ENCODE assay signal across 1 cellular context in genomic region chr17:27332485-27333409, GRCh38.
TF ChIP-seq lines count a peak whose summit lies in the region.

No MANE protein-coding gene starts in this region.

TF ChIP-seq in HepG2, 621 proteins besides CTCF, POLR2A, EP300 and RAD21 (continued from another document and continues in another):
- no peak for TF ChIP-seq ZUFSP (CRISPR knock-in tag; IDR thresholded peaks at IDR 0.05; ENCODE audit: borderline replicate concordance)
- TF ChIP-seq ZNF598 (CRISPR knock-in tag; IDR thresholded peaks at IDR 0.05; ENCODE audit: borderline replicate concordance): peak; percentile 79; the same call in 1 of the 2 replicates
- peak; percentile 91 for TF ChIP-seq PATZ1 (CRISPR knock-in tag; IDR thresholded peaks at IDR 0.05)
- TF ChIP-seq RXRB (CRISPR knock-in tag; IDR thresholded peaks at IDR 0.05; ENCODE audit: borderline replicate concordance): peak; percentile 89
- no peak for TF ChIP-seq ZNF549 (CRISPR knock-in tag; IDR thresholded peaks at IDR 0.05)
- TF ChIP-seq KDM2A (CRISPR knock-in tag; IDR thresholded peaks at IDR 0.05; ENCODE audit: borderline replicate concordance, low read depth): peak; percentile 90
- peak; percentile 66; the same call in 1 of the 2 replicates for TF ChIP-seq NR2F2 (IDR thresholded peaks at IDR 0.05; ENCODE audit: borderline replicate concordance, low read depth)
- TF ChIP-seq ZSCAN31 (CRISPR knock-in tag; IDR thresholded peaks at IDR 0.05; ENCODE audit: low read depth): peak; percentile 66; the same call in 1 of the 2 replicates
- TF ChIP-seq ETV5 (CRISPR knock-in tag; IDR thresholded peaks at IDR 0.05; ENCODE audit: borderline replicate concordance): peak; percentile 43; the same call in 1 of the 2 replicates
- peak; percentile 52; the same call in 1 of the 2 replicates for TF ChIP-seq ZNF512 (CRISPR knock-in tag; IDR thresholded peaks at IDR 0.05)
- peak; percentile 46; the same call in 1 of the 2 replicates for TF ChIP-seq ZBTB42 (CRISPR knock-in tag; IDR thresholded peaks at IDR 0.05)
- TF ChIP-seq ZNF800 (CRISPR knock-in tag; IDR thresholded peaks at IDR 0.05): peak; percentile 73; the same call in 1 of the 2 replicates
- TF ChIP-seq ARNT2 (CRISPR knock-in tag; IDR thresholded peaks at IDR 0.05; ENCODE audit: low read depth): peak; percentile 81
- no peak for TF ChIP-seq ELK4 (CRISPR knock-in tag; IDR thresholded peaks at IDR 0.05; ENCODE audit: borderline replicate concordance)
- TF ChIP-seq SNAPC4 (CRISPR knock-in tag; IDR thresholded peaks at IDR 0.05): peak; percentile 74; the same call in 1 of the 2 replicates
- peak; percentile 48 for TF ChIP-seq GATAD2A (CRISPR knock-in tag; IDR thresholded peaks at IDR 0.05)
- no peak for TF ChIP-seq ZMAT5 (CRISPR knock-in tag; IDR thresholded peaks at IDR 0.05; ENCODE audit: borderline replicate concordance, low read depth)
- peak; percentile 38; the same call in 1 of the 2 replicates for TF ChIP-seq RFX3 (CRISPR knock-in tag; IDR thresholded peaks at IDR 0.05)
- TF ChIP-seq ZNF367 (CRISPR knock-in tag; IDR thresholded peaks at IDR 0.05; ENCODE audit: borderline replicate concordance): no peak
- TF ChIP-seq ZNF709 (CRISPR knock-in tag; IDR thresholded peaks at IDR 0.05): 0 out of 2 replicates have a peak, but pooled peaks have one; percentile 14
- peak; percentile 99 for TF ChIP-seq JUND (CRISPR knock-in tag; IDR thresholded peaks at IDR 0.05)
- peak; percentile 29; the same call in 1 of the 2 replicates for TF ChIP-seq MAZ (IDR thresholded peaks at IDR 0.05; ENCODE audit: borderline replicate concordance, low read depth, low read length)
- peak; percentile 87; the same call in 1 of the 2 replicates for TF ChIP-seq MAZ (CRISPR knock-in tag; IDR thresholded peaks at IDR 0.05; ENCODE audit: low read depth)
- peak; percentile 68 for TF ChIP-seq THAP11 (CRISPR knock-in tag; IDR thresholded peaks at IDR 0.05)
- TF ChIP-seq SP1 (IDR thresholded peaks at IDR 0.05): no peak
- no peak for TF ChIP-seq SP1 (CRISPR knock-in tag; IDR thresholded peaks at IDR 0.05)
- peak; percentile 49 for TF ChIP-seq HNF4A (CRISPR knock-in tag; IDR thresholded peaks at IDR 0.05)
- TF ChIP-seq SOX13 (IDR thresholded peaks at IDR 0.05): no peak
- TF ChIP-seq SOX13 (CRISPR knock-in tag; conservative IDR thresholded peaks at IDR 0.05 in 1 of 2, IDR thresholded peaks at IDR 0.05 in 1 of 2): peak in 1 of 2 experiments; percentile 57; a peak in 2 of 4 replicates
- TF ChIP-seq TBX3 (IDR thresholded peaks at IDR 0.05; ENCODE audit: borderline replicate concordance): peak; percentile 53; the same call in 1 of the 2 replicates
- TF ChIP-seq NRL (CRISPR knock-in tag; IDR thresholded peaks at IDR 0.05; ENCODE audit: borderline replicate concordance): peak; percentile 69; the same call in 1 of the 2 replicates
- TF ChIP-seq ISX (CRISPR knock-in tag; conservative IDR thresholded peaks at IDR 0.05): 0 out of 2 replicates have a peak, but pooled peaks have one; percentile 45
- TF ChIP-seq ZNF343 (CRISPR knock-in tag; IDR thresholded peaks at IDR 0.05): peak; percentile 79; the same call in 1 of the 2 replicates
- no peak for TF ChIP-seq ATF6 (CRISPR knock-in tag; conservative IDR thresholded peaks at IDR 0.05)
- TF ChIP-seq ZNF414 (CRISPR knock-in tag; IDR thresholded peaks at IDR 0.05): peak; percentile 87; the same call in 1 of the 2 replicates
- peak; percentile 52 for TF ChIP-seq YY1 (IDR thresholded peaks at IDR 0.05; ENCODE audit: insufficient read depth, insufficient replicate concordance, low read depth, low read length)
- peak; percentile 81; the same call in 1 of the 2 replicates for TF ChIP-seq ZKSCAN8 (CRISPR knock-in tag; IDR thresholded peaks at IDR 0.05; ENCODE audit: borderline replicate concordance)
- 0 out of 2 replicates have a peak, but pooled peaks have one; percentile 28 for TF ChIP-seq U2AF2 (IDR thresholded peaks at IDR 0.05; ENCODE audit: low read depth, low read length)
- TF ChIP-seq ZSCAN25 (CRISPR knock-in tag; IDR thresholded peaks at IDR 0.05): peak; percentile 59; the same call in 1 of the 2 replicates
- TF ChIP-seq ZFP90 (CRISPR knock-in tag; IDR thresholded peaks at IDR 0.05; ENCODE audit: borderline replicate concordance): peak; percentile 95
- no peak for TF ChIP-seq HNRNPUL1 (IDR thresholded peaks at IDR 0.05; ENCODE audit: low read depth, low read length)
- TF ChIP-seq ISL2 (CRISPR knock-in tag; IDR thresholded peaks at IDR 0.05): peak; percentile 69; the same call in 1 of the 2 replicates
- no peak; the same call in 1 of the 2 replicates for TF ChIP-seq NAIF1 (CRISPR knock-in tag; IDR thresholded peaks at IDR 0.05; ENCODE audit: borderline replicate concordance)
- TF ChIP-seq SMC3 (IDR thresholded peaks at IDR 0.05; ENCODE audit: low read length): peak; percentile 51; the same call in 1 of the 2 replicates
- 0 out of 2 replicates have a peak, but pooled peaks have one; percentile 33 for TF ChIP-seq TFDP2 (CRISPR knock-in tag; IDR thresholded peaks at IDR 0.05)
